Comparison of ENCODE assay signal across 32 cellular contexts in genomic region chr14:92517761-92518160, GRCh38. TPM values are rescaled to one million over a fixed set of nuclear protein-coding genes. Genes with fewer than 3 reads are reported as not detected.
A peak's percentile ranks its signal among the peaks of the same experiment; 100 is the strongest.
DNase-seq lines count a peak whose midpoint lies in the region; ATAC-seq and TF ChIP-seq lines count a peak whose summit lies in the region.
"Had no signal": no experiment of that assay in that cellular context is flagged by ENCODE, and none has a peak within 500 bp of the region (broad histone marks: within the 10 kb centered on the region; RNA-seq: fewer than 3 reads in every experiment).

No MANE protein-coding gene starts in this region.

- H3K4ac ChIP-seq in IMR-90 (ENCODE audit: low read depth, low read length) (no peak overlapping the region), trophoblast cell (ENCODE audit: low read depth, low read length) (peak overlapping the region; percentile 21)

- H3K36me3 Mint-ChIP-seq in CD14-positive monocyte = peaks cover 61 to 63% of the 10 kb centered on the region in 2 donors
- peaks cover 72% of the 10 kb centered on the region for H3K36me3 Mint-ChIP-seq in dendritic cell treated with granulocyte-macrophage colony-stimulating factor and Interleukin-4, amounts not matched to agents 40 ng/mL and 50 ng/mL, for 4 days (ENCODE audit: low read depth)
- H3K36me3 Mint-ChIP-seq in type B pancreatic cell = peaks cover 6% of the 10 kb centered on the region
- H3K36me3 Mint-ChIP-seq: activated naive CD4-positive, alpha-beta T cell treated with anti-CD3 and anti-CD28 coated beads, Interleukin-2, amount 10 ng/mL, durations not matched to agents 7 days and 5 days; neural progenitor cell had no signal

- H2BK15ac ChIP-seq in IMR-90 (ENCODE audit: low read depth, low read length) = no peak overlapping the region

- H3K36me3 ChIP-seq in IMR-90 (ENCODE audit: control insufficient read depth, insufficient read depth, low read length) (no peaks in the 10 kb centered on the region), trophoblast cell (ENCODE audit: control insufficient read depth in 1 of 2, insufficient read depth in 2 of 2, low read length in 2 of 2) (no peaks in the 10 kb centered on the region)
- H3K36me3 ChIP-seq: BLaER1, colonic mucosa, heart right ventricle, lower lobe of right lung, neural progenitor cell, prostate gland, tibial artery had no signal

- H3K4me2 ChIP-seq in IMR-90 (ENCODE audit: low read depth, low read length) (no peak overlapping the region), trophoblast cell (ENCODE audit: low read length) (no peak overlapping the region)
- H3K4me2 ChIP-seq: BLaER1, neural progenitor cell had no signal

- H2AFZ ChIP-seq in IMR-90 (replicated peaks; ENCODE audit: low read length, poor library complexity) (no peak overlapping the region), trophoblast cell (ENCODE audit: insufficient read depth, low read length, poor library complexity) (no peak overlapping the region)
- H2AFZ ChIP-seq: neural progenitor cell had no signal

- H3K27ac ChIP-seq in IMR-90 (ENCODE audit: insufficient read depth, low read length) = no peak overlapping the region
- no peak overlapping the region for H3K27ac ChIP-seq in trophoblast cell (ENCODE audit: low read depth, low read length)
- H3K27ac ChIP-seq: BLaER1, colonic mucosa, lower lobe of right lung, neural progenitor cell, prostate gland, RWPE1, tibial artery had no signal

- H3K27me3 Mint-ChIP-seq in CD14-positive monocyte (ENCODE audit: low read depth in 3 of 3) (peaks cover 5 to 15% (median 13%) of the 10 kb centered on the region in 3 donors), type B pancreatic cell (peaks cover 31% of the 10 kb centered on the region)
- H3K27me3 Mint-ChIP-seq in dendritic cell treated with granulocyte-macrophage colony-stimulating factor and Interleukin-4, amounts not matched to agents 40 ng/mL and 50 ng/mL, for 4 days = no peaks in the 10 kb centered on the region
- H3K27me3 Mint-ChIP-seq: IgD-negative memory B cell had no signal

- peak overlapping the region in 4 of 7 donors; percentile 38 to 84 (median 64) for H3K27ac Mint-ChIP-seq in CD14-positive monocyte
- peak overlapping the region; percentile 75 for H3K27ac Mint-ChIP-seq in dendritic cell treated with granulocyte-macrophage colony-stimulating factor and Interleukin-4, amounts not matched to agents 40 ng/mL and 50 ng/mL, for 4 days
- H3K27ac Mint-ChIP-seq in type B pancreatic cell = no peak overlapping the region
- H3K27ac Mint-ChIP-seq: activated naive CD4-positive, alpha-beta T cell treated with anti-CD3 and anti-CD28 coated beads, Interleukin-2, amount 10 ng/mL, durations not matched to agents 7 days and 5 days; endodermal cell; IgD-negative memory B cell; neural progenitor cell had no signal

- peaks cover 0 to 4% (median 0%) of the 10 kb centered on the region in 7 donors for H3K9me3 Mint-ChIP-seq in CD14-positive monocyte
- no peaks in the 10 kb centered on the region for H3K9me3 Mint-ChIP-seq in dendritic cell treated with granulocyte-macrophage colony-stimulating factor and Interleukin-4, amounts not matched to agents 40 ng/mL and 50 ng/mL, for 4 days
- peaks cover 5% of the 10 kb centered on the region for H3K9me3 Mint-ChIP-seq in type B pancreatic cell
- H3K9me3 Mint-ChIP-seq: activated naive CD4-positive, alpha-beta T cell treated with anti-CD3 and anti-CD28 coated beads, Interleukin-2, amount 10 ng/mL, durations not matched to agents 7 days and 5 days; activated T-cell treated with anti-CD3 and anti-CD28 coated beads, Interleukin-2, amount 50 U/mL, for 4 hours; endodermal cell; neural progenitor cell had no signal

- H3K27me3 ChIP-seq in IMR-90 (ENCODE audit: control insufficient read depth, insufficient read depth, low read length) (no peaks in the 10 kb centered on the region), trophoblast cell (ENCODE audit: insufficient read depth, low read length) (peaks cover 3% of the 10 kb centered on the region)
- H3K27me3 ChIP-seq: colonic mucosa, tibial artery had no signal

- intact Hi-C loops in CD14-positive monocyte (cut with micrococcal nuclease) (loop anchor here (2.0 to 10.0 kb wide), 3 partner anchors 13 to 137 kb away; no protein-coding TSS in a partner anchor), IMR-90 (cut with micrococcal nuclease) (loop anchor here (10.0 kb wide), 1 partner anchor 127 kb away; no protein-coding TSS in a partner anchor)
- intact Hi-C loops in dendritic cell treated with granulocyte-macrophage colony-stimulating factor and Interleukin-4, amounts not matched to agents 40 ng/mL and 50 ng/mL, for 4 days (cut with micrococcal nuclease) = loop anchor here (10.0 kb wide), 1 partner anchor 277 kb away; the partner anchor contains the start of gene GOLGA5

- TF ChIP-seq RAD21 in IMR-90 (IDR thresholded peaks at IDR 0.05; ENCODE audit: low read length) = no peak

- H2AK5ac ChIP-seq in IMR-90 (ENCODE audit: low read depth, low read length) (no peak overlapping the region), trophoblast cell (ENCODE audit: low read length) (no peak overlapping the region)

- H2AK9ac ChIP-seq in IMR-90 (replicated peaks; ENCODE audit: low read depth, low read length, poor library complexity) = peak overlapping the region; percentile 71

- no peak for ATAC-seq in IMR-90 (ENCODE audit: low read depth)
- ATAC-seq: esophagus mucosa, heart right ventricle, lower lobe of right lung, sciatic nerve had no signal

- no TSS peak for BruUV-seq in IMR-90 (replicated peaks; lab: Mats Ljungman, UMichigan)

- H3K79me2 ChIP-seq in trophoblast cell (ENCODE audit: control insufficient read depth, insufficient read depth, low read length, poor library complexity) = peaks cover 17% of the 10 kb centered on the region

- peaks cover 7% of the 10 kb centered on the region; the same call in 1 of the 2 replicates for H3K9me1 ChIP-seq in IMR-90 (ENCODE audit: insufficient read depth, low read length)

- H4K91ac ChIP-seq in IMR-90 (ENCODE audit: insufficient read depth, low read depth, low read length) = no peak overlapping the region
- H4K91ac ChIP-seq in trophoblast cell (ENCODE audit: low read depth, low read length) = no peak overlapping the region

- no peaks in the 10 kb centered on the region for H3K9me3 ChIP-seq in IMR-90 (ENCODE audit: control insufficient read depth, insufficient read depth, low read length)
- no peaks in the 10 kb centered on the region for H3K9me3 ChIP-seq in trophoblast cell (ENCODE audit: insufficient read depth, low read depth, low read length)
- H3K9me3 ChIP-seq: BLaER1, colonic mucosa, heart right ventricle, lower lobe of right lung, prostate gland, tibial artery had no signal

- CTCF ChIA-PET in IMR-90 (lab: Yijun Ruan, JAX) = no interaction called here

- H3K18ac ChIP-seq in IMR-90 (ENCODE audit: low read depth, low read length) (no peak overlapping the region), trophoblast cell (ENCODE audit: low read length) (no peak overlapping the region)

- POLR2A ChIA-PET in IMR-90 (lab: Charles Lee; ENCODE audit: unreplicated experiment) = no interaction called here

- no peak overlapping the region for H4K5ac ChIP-seq in IMR-90 (ENCODE audit: low read depth, low read length)

- no peak overlapping the region for H2BK5ac ChIP-seq in IMR-90 (ENCODE audit: low read depth, low read length, poor library complexity, severe bottlenecking)
- H2BK5ac ChIP-seq in trophoblast cell (ENCODE audit: low read depth, low read length, poor library complexity) = no peak overlapping the region

- H3K56ac ChIP-seq in IMR-90 (ENCODE audit: extremely low read depth, insufficient read depth, low read length) = no peak overlapping the region

- in situ Hi-C loops in IMR-90 (cut with MboI; ENCODE audit: low sequenced_read_pairs) = no loop called here

- DNase-seq in CD14-positive monocyte (ENCODE audit: low spot score) (no peak), IMR-90 (no peak), trophoblast cell (no peak), NCI-H1417 (lab: John Stamatoyannopoulos, UW) (no peak), hepatic stellate cell (ENCODE audit: low spot score) (no peak), type B pancreatic cell (ENCODE audit: extremely low spot score, unreplicated experiment) (no peak)
- no peak for DNase-seq in activated CD4-positive, CD25-positive, alpha-beta regulatory T cell treated with anti-CD3 and anti-CD28 coated beads, Interleukin-2, amount 50 U/mL, for 72 hours
- DNase-seq: activated CD4-positive, CD25-positive, alpha-beta regulatory T cell; activated naive CD4-positive, alpha-beta T cell treated with anti-CD3 and anti-CD28 coated beads, Interleukin-2, amount 10 ng/mL, durations not matched to agents 7 days and 5 days; activated T-cell treated with anti-CD3 and anti-CD28 coated beads, Interleukin-2, amount 50 U/mL, for 4 hours; anterior cingulate cortex; Calu3; colonic mucosa; DND-41; endodermal cell; foreskin fibroblast; heart right ventricle; lower lobe of right lung; NCI-H1105 treated with DMSO at 0.1 percent for 48 hours; NCI-H2029 treated with DMSO at 0.1 percent for 48 hours; NCI-H2227 treated with DMSO at 0.1 percent for 48 hours; NCI-H748 treated with DMSO at 0.1 percent for 48 hours; stimulated activated naive CD4-positive, alpha-beta T cell treated with Interleukin-2 at 50 U/mL for 16 hours; tibial artery had no signal

- no peak overlapping the region for H2BK12ac ChIP-seq in trophoblast cell (ENCODE audit: low read length)

- TF ChIP-seq POLR2A in IMR-90 (IDR thresholded peaks at IDR 0.05; ENCODE audit: low read depth, low read length) = no peak

- dilution Hi-C loops in IMR-90 (cut with HindIII; ENCODE audit: low sequenced_read_pairs, unreplicated experiment) = no loop called here

- H4K8ac ChIP-seq in IMR-90 (ENCODE audit: low read depth in 2 of 2, low read length in 2 of 2) = no peak overlapping the region
- H4K8ac ChIP-seq in trophoblast cell (ENCODE audit: low read depth, low read length) = no peak overlapping the region

- H3K23ac ChIP-seq in IMR-90 (ENCODE audit: low read depth, low read length) (0 out of 2 replicates have a peak overlapping the region, but pooled peaks have one; percentile 11), trophoblast cell (ENCODE audit: low read length) (no peak overlapping the region)

- no peak overlapping the region for H2BK20ac ChIP-seq in IMR-90 (ENCODE audit: low read depth, low read length)

- no peak overlapping the region for H4K12ac ChIP-seq in trophoblast cell (ENCODE audit: low read depth, low read length)

- H3K79me1 ChIP-seq in IMR-90 (ENCODE audit: low read depth in 1 of 2, low read length in 2 of 2) = peaks cover 34 to 88% of the 10 kb centered on the region in 2 experiments
- peaks cover 18% of the 10 kb centered on the region for H3K79me1 ChIP-seq in trophoblast cell (ENCODE audit: low read length)

- H3K9ac ChIP-seq in IMR-90 (ENCODE audit: low read depth, low read length) (no peak overlapping the region), trophoblast cell (ENCODE audit: low read length) (no peak overlapping the region)
- H3K9ac ChIP-seq: BLaER1, neural progenitor cell had no signal

- peaks cover 4% of the 10 kb centered on the region; the same call in 1 of the 2 replicates for H3K4me1 ChIP-seq in IMR-90 (ENCODE audit: control insufficient read depth, insufficient read depth, low read length)
- peaks cover 5 to 12% of the 10 kb centered on the region in 2 experiments for H3K4me1 ChIP-seq in trophoblast cell (ENCODE audit: control insufficient read depth in 1 of 2, insufficient read depth in 2 of 2, low read length in 2 of 2)
- H3K4me1 ChIP-seq: neural progenitor cell, prostate gland had no signal

- WGBS in IMR-90 (ENCODE audit: extremely low coverage in 2 of 2, insufficient read length in 1 of 2), 2 experiments = 75% methylated on average over 1 of the region's 2 CpGs; no CpG with 5 or more reads in 1 of the 2 experiments
- no CpG with 5 or more reads among the region's 2 CpGs for WGBS in trophoblast cell (ENCODE audit: extremely low coverage, insufficient coverage, insufficient read length)

- H3K14ac ChIP-seq in IMR-90 (replicated peaks; ENCODE audit: low read depth, low read length) = 0 out of 2 replicates have a peak overlapping the region, but pooled peaks have one; percentile 29
- no peak overlapping the region for H3K14ac ChIP-seq in trophoblast cell (ENCODE audit: low read length)

- TF ChIP-seq CTCF in CD14-positive monocyte (IDR thresholded peaks at IDR 0.05) = no peak
- TF ChIP-seq CTCF in IMR-90 (conservative IDR thresholded peaks at IDR 0.05; ENCODE audit: low read depth, low read length) = no peak
- no peak for TF ChIP-seq CTCF in type B pancreatic cell (conservative IDR thresholded peaks at IDR 0.05)

- H3K4me1 Mint-ChIP-seq in CD14-positive monocyte = peaks cover 82% of the 10 kb centered on the region
- H3K4me1 Mint-ChIP-seq in dendritic cell treated with granulocyte-macrophage colony-stimulating factor and Interleukin-4, amounts not matched to agents 40 ng/mL and 50 ng/mL, for 4 days (ENCODE audit: low read depth) = peaks cover 79% of the 10 kb centered on the region
- H3K4me1 Mint-ChIP-seq in type B pancreatic cell (ENCODE audit: unreplicated experiment) = peaks cover 6% of the 10 kb centered on the region
- H3K4me1 Mint-ChIP-seq: endodermal cell, neural progenitor cell had no signal

- H2BK120ac ChIP-seq in IMR-90 (ENCODE audit: low read depth, low read length) = no peak overlapping the region
- H2BK120ac ChIP-seq in trophoblast cell (ENCODE audit: insufficient read depth, low read length, poor library complexity) = no peak overlapping the region

- H4K20me1 ChIP-seq in IMR-90 (ENCODE audit: insufficient read depth, low read length) = peaks cover 18% of the 10 kb centered on the region

- no peak overlapping the region for H3K4me3 ChIP-seq in IMR-90 (ENCODE audit: insufficient read depth, low read depth, low read length)
- H3K4me3 ChIP-seq in trophoblast cell (ENCODE audit: low read depth, low read length) = no peak overlapping the region
- H3K4me3 ChIP-seq: BLaER1, colonic mucosa, heart right ventricle, lower lobe of right lung, neural progenitor cell, prostate gland, tibial artery had no signal

- H3K4me3 Mint-ChIP-seq in CD14-positive monocyte = no peak overlapping the region
- peak overlapping the region; percentile 41 for H3K4me3 Mint-ChIP-seq in dendritic cell treated with granulocyte-macrophage colony-stimulating factor and Interleukin-4, amounts not matched to agents 40 ng/mL and 50 ng/mL, for 4 days
- H3K4me3 Mint-ChIP-seq in type B pancreatic cell = no peak overlapping the region
- H3K4me3 Mint-ChIP-seq: activated naive CD4-positive, alpha-beta T cell treated with anti-CD3 and anti-CD28 coated beads, Interleukin-2, amount 10 ng/mL, durations not matched to agents 7 days and 5 days; activated T-cell treated with anti-CD3 and anti-CD28 coated beads, Interleukin-2, amount 50 U/mL, for 4 hours; endodermal cell; neural progenitor cell had no signal

RNA-seq across cellular contexts. Expression of gene RIN3, which starts 4.2 kb away (rescaled TPM):
- polyA plus RNA-seq in CD14-positive monocyte = 10 to 100 TPM; 42.8 to 54.6 TPM
- total RNA-seq in IMR-90 (2012; rRNA removed) = 2.2 and 2.5 TPM in 2 replicates
- polyA plus RNA-seq in IMR-90 (2012; rRNA removed) = 11.1 and 11.6 TPM in 2 replicates
- polyA plus RNA-seq in IMR-90 (2012; cell fraction: cytosol; rRNA removed) = 8.9 and 13.9 TPM in 2 replicates
- polyA plus RNA-seq in IMR-90 (2012; cell fraction: nucleus; rRNA removed; ENCODE audit: low replicate concordance) = 10.8 and 19.9 TPM in 2 replicates
- 34.8 and 36.0 TPM in 2 replicates for polyA plus RNA-seq in trophoblast cell (2013)
- total RNA-seq in type B pancreatic cell (ENCODE audit: low replicate concordance) = 11.3 and 12.9 TPM in 2 replicates
